Comparison of ENCODE assay signal across 26 cellular contexts in genomic region chr15:36335211-36335610, GRCh38.
"Had no signal": no experiment of that assay in that cellular context is flagged by ENCODE, and none has a peak within 500 bp of the region (broad histone marks: within the 10 kb centered on the region; RNA-seq: fewer than 3 reads in every experiment).

No MANE protein-coding gene starts in this region.

- H3K4me3 ChIP-seq: left lung, lower lobe of right lung, ovary, right atrium auricular region, right lobe of liver, smooth muscle cell, stomach, testis, thyroid gland, transverse colon, upper lobe of left lung had no signal

- H3K27ac ChIP-seq: left lung, lower lobe of right lung, ovary, right atrium auricular region, right lobe of liver, stomach, testis, thyroid gland, transverse colon, upper lobe of left lung had no signal

- H3K4me1 ChIP-seq: left lung, lower lobe of right lung, right atrium auricular region, right lobe of liver, stomach, testis, thyroid gland, transverse colon had no signal

- H3K27me3 ChIP-seq: left lung, ovary, right atrium auricular region, right lobe of liver, stomach, testis, thyroid gland, transverse colon, upper lobe of left lung had no signal

- H3K36me3 ChIP-seq: left lung, lower lobe of right lung, ovary, right atrium auricular region, right lobe of liver, stomach, thyroid gland, transverse colon, upper lobe of left lung had no signal

- H3K27ac Mint-ChIP-seq: naive B cell; natural killer cell treated with Interleukin-12 subunit alpha and Interleukin-12 subunit beta and Interleukin-15 and Interleukin-18, amount 100 ng/mL, for 72 hours; progenitor cell of endocrine pancreas; stimulated activated memory B cell treated with anti-CD40 and anti-IgM and Interleukin-4, amounts not matched to agents 10 μg/mL and 1 μg/mL and 100 μg/mL, for 72 hours had no signal

- DNase-seq: hippocampal formation; kidney glomerular epithelial cell; left colon; left lung; lower lobe of right lung; mammary epithelial cell; mesenchymal stem cell; naive B cell; ovary; right lobe of liver; stimulated activated CD4-positive, alpha-beta T cell treated with anti-CD3 and anti-CD28 coated beads, Interleukin-1b, Interleukin-23, amount 100 ng/mL, for 48 hours; stimulated activated CD4-positive, alpha-beta T cell treated with anti-CD3 and anti-CD28 coated beads, Interleukin-2, amount 100 ng/mL, for 48 hours; stimulated activated CD4-positive, alpha-beta T cell treated with anti-CD3 and anti-CD28 coated beads, Interleukin-4, amount 100 ng/mL, for 4 hours; stimulated activated CD8-positive, alpha-beta memory T cell treated with anti-CD3 and anti-CD28 coated beads, Interleukin-4, amount 100 ng/mL, for 48 hours; stimulated activated naive CD8-positive, alpha-beta T cell treated with anti-CD3 and anti-CD28 coated beads, Interleukin-15, Interleukin-2, amounts not matched to agents 100 U/mL and 50 U/mL, for 24 hours; stomach; testis; thyroid gland; transverse colon; upper lobe of left lung had no signal

- FAIRE-seq: keratinocyte had no signal

- H3K4me3 Mint-ChIP-seq: naive B cell; natural killer cell treated with Interleukin-12 subunit alpha and Interleukin-12 subunit beta and Interleukin-15 and Interleukin-18, amount 100 ng/mL, for 72 hours; stimulated activated memory B cell treated with anti-CD40 and anti-IgM and Interleukin-4, amounts not matched to agents 10 μg/mL and 1 μg/mL and 100 μg/mL, for 72 hours had no signal

- H3K27me3 Mint-ChIP-seq: naive B cell; natural killer cell treated with Interleukin-12 subunit alpha and Interleukin-12 subunit beta and Interleukin-15 and Interleukin-18, amount 100 ng/mL, for 72 hours; progenitor cell of endocrine pancreas; stimulated activated memory B cell treated with anti-CD40 and anti-IgM and Interleukin-4, amounts not matched to agents 10 μg/mL and 1 μg/mL and 100 μg/mL, for 72 hours had no signal

- H3K4me1 Mint-ChIP-seq: naive B cell; stimulated activated memory B cell treated with anti-CD40 and anti-IgM and Interleukin-4, amounts not matched to agents 10 μg/mL and 1 μg/mL and 100 μg/mL, for 72 hours had no signal

- H3K9me3 ChIP-seq: lower lobe of right lung, ovary, right atrium auricular region, right lobe of liver, stomach, testis, thyroid gland, transverse colon, upper lobe of left lung had no signal

- H3K36me3 Mint-ChIP-seq: naive B cell; natural killer cell treated with Interleukin-12 subunit alpha and Interleukin-12 subunit beta and Interleukin-15 and Interleukin-18, amount 100 ng/mL, for 72 hours; stimulated activated memory B cell treated with anti-CD40 and anti-IgM and Interleukin-4, amounts not matched to agents 10 μg/mL and 1 μg/mL and 100 μg/mL, for 72 hours had no signal

- ATAC-seq: left colon; left lung; lower lobe of right lung; natural killer cell treated with Interleukin-12 subunit alpha and Interleukin-12 subunit beta and Interleukin-15 and Interleukin-18, amount 100 ng/mL, for 72 hours; right lobe of liver; stimulated activated memory B cell treated with anti-CD40 and anti-IgM and Interleukin-4, amounts not matched to agents 10 μg/mL and 1 μg/mL and 100 μg/mL, for 72 hours; stimulated activated naive CD8-positive, alpha-beta T cell treated with anti-CD3 and anti-CD28 coated beads, Interleukin-15, Interleukin-2, amounts not matched to agents 100 U/mL and 50 U/mL, for 24 hours had no signal
